ENCODE assay signal across 17 cellular contexts in the genomic region with DNA sequence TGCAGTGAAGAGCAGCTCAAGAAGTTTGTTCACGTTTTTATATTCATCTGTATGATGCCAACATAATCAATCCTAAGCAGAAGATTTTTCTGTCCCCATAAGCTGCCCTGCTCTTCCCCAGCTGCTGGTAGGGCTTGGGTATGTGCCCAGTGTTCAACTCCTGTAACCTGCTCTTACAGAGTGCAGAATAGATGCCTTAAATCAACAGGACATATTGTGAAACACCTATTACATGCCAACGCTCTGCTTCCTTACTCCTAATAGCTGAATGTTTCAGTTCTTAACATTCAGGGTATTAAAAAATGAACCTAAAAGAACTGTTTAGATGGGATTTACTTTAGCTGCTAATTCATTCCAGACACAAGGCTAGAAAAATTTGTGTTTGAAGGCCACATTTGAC.
A peak's percentile ranks its signal among the peaks of the same experiment; 100 is the strongest.
DNase-seq lines count a peak whose midpoint lies in the region; ATAC-seq and TF ChIP-seq lines count a peak whose summit lies in the region.
"Had no signal": no experiment of that assay in that cellular context is flagged by ENCODE, and none has a peak within 500 bp of the region (broad histone marks: within the 10 kb centered on the region; RNA-seq: fewer than 3 reads in every experiment).

No MANE protein-coding gene starts in this region.

- no peak overlapping the region for H2BK5ac ChIP-seq in mesenchymal stem cell (ENCODE audit: low read depth, low read length, poor library complexity, severe bottlenecking)

- H2BK120ac ChIP-seq in mesenchymal stem cell (ENCODE audit: low read depth, low read length): no peak overlapping the region

- H3K4me1 ChIP-seq in RWPE2 (ENCODE audit: insufficient read depth, poor library complexity, severe bottlenecking): peaks cover 4% of the 10 kb centered on the region
- no peaks in the 10 kb centered on the region for H3K4me1 ChIP-seq in mesenchymal stem cell (ENCODE audit: control insufficient read depth, insufficient read depth, low read depth, low read length)
- no peaks in the 10 kb centered on the region for H3K4me1 ChIP-seq in MM.1S (ENCODE audit: low read length)
- H3K4me1 ChIP-seq in OCI-LY7 (ENCODE audit: insufficient read depth, low read length, poor library complexity, severe bottlenecking): no peaks in the 10 kb centered on the region
- H3K4me1 ChIP-seq: gastrocnemius medialis had no signal

- H3K18ac ChIP-seq in mesenchymal stem cell (ENCODE audit: low read depth in 1 of 2, low read length in 2 of 2): no peak overlapping the region

- H3K4ac ChIP-seq in mesenchymal stem cell (ENCODE audit: low read depth in 1 of 2, low read length in 2 of 2): no peak overlapping the region

- no peak overlapping the region for H3K14ac ChIP-seq in mesenchymal stem cell (ENCODE audit: low read length in 2 of 2)

- BruUV-seq in OCI-LY7 (replicated peaks; lab: Mats Ljungman, UMichigan): no TSS peak

- H3K79me2 ChIP-seq in MM.1S (ENCODE audit: low read length) (no peaks in the 10 kb centered on the region), OCI-LY7 (ENCODE audit: insufficient read depth, low read depth, low read length) (no peaks in the 10 kb centered on the region)

- H2BK15ac ChIP-seq in mesenchymal stem cell (ENCODE audit: low read depth, poor library complexity, severe bottlenecking): no peak overlapping the region

- 77% methylated on average over 1 of the region's 2 CpGs for WGBS in mesenchymal stem cell

- H3K9ac ChIP-seq in mesenchymal stem cell (ENCODE audit: low read length) (peak overlapping the region; percentile 31), MM.1S (ENCODE audit: low read length) (no peak overlapping the region)

- no peak overlapping the region for H4K8ac ChIP-seq in mesenchymal stem cell (ENCODE audit: low read length)

- no peak overlapping the region for H3K23ac ChIP-seq in mesenchymal stem cell (ENCODE audit: low read length in 2 of 2)

- H3K36me3 ChIP-seq in RWPE2 (ENCODE audit: low read depth) (no peaks in the 10 kb centered on the region), mesenchymal stem cell (ENCODE audit: control insufficient read depth in 1 of 2, insufficient read depth in 2 of 2, low read depth in 1 of 2, low read length in 2 of 2) (no peaks in the 10 kb centered on the region), MM.1S (replicated peaks; ENCODE audit: insufficient read depth, low read length) (no peaks in the 10 kb centered on the region), OCI-LY7 (ENCODE audit: insufficient read depth, low read length) (no peaks in the 10 kb centered on the region)
- H3K36me3 ChIP-seq: gastrocnemius medialis had no signal

- no peak overlapping the region for H4K91ac ChIP-seq in mesenchymal stem cell (ENCODE audit: low read length)

- H2AFZ ChIP-seq in mesenchymal stem cell (ENCODE audit: low read depth, low read length) (no peak overlapping the region), MM.1S (ENCODE audit: low read length) (no peak overlapping the region), OCI-LY7 (ENCODE audit: low read length) (no peak overlapping the region)

- H2AK5ac ChIP-seq in mesenchymal stem cell (ENCODE audit: low read length, severe bottlenecking): no peak overlapping the region

- H4K20me1 ChIP-seq in MM.1S (ENCODE audit: insufficient read depth, low read length) (no peaks in the 10 kb centered on the region), OCI-LY7 (ENCODE audit: insufficient read depth, low read length) (no peaks in the 10 kb centered on the region)

- no peaks in the 10 kb centered on the region for H3K79me1 ChIP-seq in mesenchymal stem cell (replicated peaks; ENCODE audit: low read length, poor library complexity, severe bottlenecking)

- H3K4me3 ChIP-seq in AG10803 (ENCODE audit: low read length) (no peak overlapping the region), RWPE2 (ENCODE audit: severe bottlenecking) (no peak overlapping the region), mesenchymal stem cell (ENCODE audit: insufficient read depth in 1 of 2, low read depth in 1 of 2, low read length in 2 of 2) (no peak overlapping the region), MM.1S (ENCODE audit: low read length) (no peak overlapping the region), OCI-LY7 (ENCODE audit: low read depth, low read length, poor library complexity, severe bottlenecking) (no peak overlapping the region)
- H3K4me3 ChIP-seq: gastrocnemius medialis, GM12878 had no signal

- H3K27me3 ChIP-seq in RWPE2 (ENCODE audit: insufficient read depth, poor library complexity, severe bottlenecking) (no peaks in the 10 kb centered on the region), mesenchymal stem cell (ENCODE audit: control insufficient read depth in 1 of 2, insufficient read depth in 1 of 2, low read length in 2 of 2) (no peaks in the 10 kb centered on the region), MM.1S (replicated peaks; ENCODE audit: insufficient read depth, low read length) (no peaks in the 10 kb centered on the region)
- H3K27me3 ChIP-seq: gastrocnemius medialis had no signal

- no peaks in the 10 kb centered on the region for H3K9me3 ChIP-seq in RWPE2 (ENCODE audit: severe bottlenecking)
- H3K9me3 ChIP-seq in mesenchymal stem cell (ENCODE audit: control insufficient read depth, low read length): no peaks in the 10 kb centered on the region
- H3K9me3 ChIP-seq in MM.1S (replicated peaks; ENCODE audit: insufficient read depth, low read length): no peaks in the 10 kb centered on the region
- H3K9me3 ChIP-seq in OCI-LY7 (ENCODE audit: low read length): no peaks in the 10 kb centered on the region
- H3K9me3 ChIP-seq: Caco-2, gastrocnemius medialis had no signal

- peak; percentile 63; the same call in 2 of the 3 replicates for ATAC-seq in RWPE2 (ENCODE audit: low read depth)
- ATAC-seq: gastrocnemius medialis, GM12878 had no signal

- TF ChIP-seq CTCF in AG10803 (conservative IDR thresholded peaks at IDR 0.05; ENCODE audit: low read length) (no peak), RWPE2 (IDR thresholded peaks at IDR 0.05; ENCODE audit: poor library complexity, severe bottlenecking) (no peak), MM.1S (IDR thresholded peaks at IDR 0.05; ENCODE audit: low read length) (no peak), GM10266 (IDR thresholded peaks at IDR 0.05; ENCODE audit: control insufficient read depth, insufficient read depth, low read depth, missing control alignments) (no peak), OCI-LY7 (conservative IDR thresholded peaks at IDR 0.05; ENCODE audit: low read length) (no peak)

- H3K27ac ChIP-seq in RWPE2 (ENCODE audit: poor library complexity, severe bottlenecking) (no peak overlapping the region), mesenchymal stem cell (ENCODE audit: low read length, poor library complexity, severe bottlenecking) (no peak overlapping the region), MM.1S (ENCODE audit: low read length) (no peak overlapping the region), OCI-LY7 (ENCODE audit: low read depth, low read length, poor library complexity, severe bottlenecking) (no peak overlapping the region)
- H3K27ac ChIP-seq: gastrocnemius medialis had no signal

- peak; percentile 74 for DNase-seq in AG10803 (ENCODE audit: low read depth)
- no peak for DNase-seq in RWPE2 (ENCODE audit: low spot score)
- peak; percentile 40 for DNase-seq in fibroblast of the conjunctiva (ENCODE audit: low read depth)
- no peak for DNase-seq in mesenchymal stem cell
- DNase-seq in MM.1S: no peak
- DNase-seq in epidermal melanocyte (ENCODE audit: insufficient read length, low spot score): no peak
- no peak for DNase-seq in GM10266 (ENCODE audit: extremely low spot score)
- no peak for DNase-seq in OCI-LY7 (ENCODE audit: low spot score)
- DNase-seq: activated effector memory CD4-positive, alpha-beta T cell treated with anti-CD3 and anti-CD28 coated beads, Interleukin-2, amount 50 U/mL, for 16 hours; aorta; Caco-2; gastrocnemius medialis; GOT3; NCI-H2081 treated with DMSO at 0.1 percent for 48 hours; NCI-H69; stimulated activated naive CD4-positive, alpha-beta T cell had no signal

- H3K9me2 ChIP-seq in MM.1S (replicated peaks; ENCODE audit: insufficient read depth, low read length): no peaks in the 10 kb centered on the region
- H3K9me2 ChIP-seq in OCI-LY7 (ENCODE audit: insufficient read depth, low read length): no peaks in the 10 kb centered on the region

- intact Hi-C loops in OCI-LY7 (cut with micrococcal nuclease; ENCODE audit: unreplicated experiment): no loop called here

- H2BK12ac ChIP-seq in mesenchymal stem cell (ENCODE audit: low read length in 2 of 2): no peak overlapping the region

- H3K4me2 ChIP-seq in mesenchymal stem cell (ENCODE audit: low read length, poor library complexity, severe bottlenecking) (no peak overlapping the region), MM.1S (ENCODE audit: low read depth, low read length) (no peak overlapping the region), OCI-LY7 (ENCODE audit: low read length) (no peak overlapping the region)

- no peaks in the 10 kb centered on the region for H3F3A ChIP-seq in MM.1S (ENCODE audit: insufficient read depth, low read length)

- CTCF ChIA-PET in OCI-LY7 (lab: Charles Lee; ENCODE audit: unreplicated experiment): no interaction called here

- POLR2A ChIA-PET in OCI-LY7 (lab: Charles Lee): interaction anchor here (0.6 kb wide), 1 partner anchor 270 kb away, joined by 3 read pairs; no protein-coding TSS in a partner anchor

Comparison
In these comparisons a context has a peak if more than half of its experiments do, and no peak if none do; other contexts are left out.
1. DNase-seq: peak in AG10803 (single experiment) and fibroblast of the conjunctiva (single experiment); none in RWPE2 (single experiment), mesenchymal stem cell (single experiment), MM.1S (single experiment), epidermal melanocyte (single experiment), GM10266 (single experiment) and OCI-LY7 (single experiment).